Comparison of ENCODE assay signal across 8 cellular contexts in genomic region chr1:25245809-25246599, GRCh38.
DNase-seq lines count a peak whose midpoint lies in the region; ATAC-seq and TF ChIP-seq lines count a peak whose summit lies in the region.

No MANE protein-coding gene starts in this region.

- H3K27ac Mint-ChIP-seq in stimulated activated naive CD8-positive, alpha-beta T cell treated with anti-CD3 and anti-CD28 coated beads, Interleukin-15, amount 100 ng/mL, for 72 hours: peak overlapping the region; percentile 80 to 100

- H3K4me3 ChIP-seq in KMS-11 (IDR thresholded peaks at IDR 0.05; ENCODE audit: insufficient read depth, low read depth, low read length): peak overlapping the region; percentile 83

- TF ChIP-seq CTCF in KMS-11 (conservative IDR thresholded peaks at IDR 0.05; ENCODE audit: low read depth, low read length): no peak

- peaks cover 54% of the 10 kb centered on the region for H3K4me1 ChIP-seq in KMS-11 (ENCODE audit: low read depth, poor library complexity, severe bottlenecking)

- peak overlapping the region; percentile 95; the same call in 1 of the 2 replicates for H3K9ac ChIP-seq in KMS-11

- H3K27ac ChIP-seq in KMS-11: peak overlapping the region; percentile 91; the same call in 1 of the 2 replicates

- H3K36me3 ChIP-seq in KMS-11 (ENCODE audit: insufficient read depth): peaks cover 36% of the 10 kb centered on the region

- peak; percentile 36 for ATAC-seq in stimulated activated naive CD8-positive, alpha-beta T cell treated with anti-CD3 and anti-CD28 coated beads, Interleukin-15, amount 100 ng/mL, for 72 hours
- no peak for ATAC-seq in GM21447 (IDR thresholded peaks at IDR 0.05; ENCODE audit: unreplicated experiment)
- ATAC-seq in HG03378 (IDR thresholded peaks at IDR 0.05; ENCODE audit: unreplicated experiment): no peak
- ATAC-seq in GM18909 (IDR thresholded peaks at IDR 0.05; ENCODE audit: poor library complexity, unreplicated experiment): no peak

- peaks cover 52% of the 10 kb centered on the region for H3K79me2 ChIP-seq in KMS-11 (ENCODE audit: insufficient read depth, low read depth)

- peaks cover 66% of the 10 kb centered on the region for H3K4me1 Mint-ChIP-seq in stimulated activated naive CD8-positive, alpha-beta T cell treated with anti-CD3 and anti-CD28 coated beads, Interleukin-15, amount 100 ng/mL, for 72 hours

- H3K27me3 ChIP-seq in KMS-11 (ENCODE audit: insufficient read depth, low read depth): no peaks in the 10 kb centered on the region

- peak overlapping the region; percentile 94 for H3K4me2 ChIP-seq in KMS-11

- peak; percentile 71 for DNase-seq in ELR (ENCODE audit: low read depth)
- peak; percentile 70 for DNase-seq in amniotic epithelial cell (ENCODE audit: low read depth)
- DNase-seq in iPS-NIHi7 (ENCODE audit: extremely low spot score): peak; percentile 15
- DNase-seq in stimulated activated naive CD8-positive, alpha-beta T cell treated with anti-CD3 and anti-CD28 coated beads, Interleukin-15, amount 100 ng/mL, for 72 hours: no peak

- peaks cover 16% of the 10 kb centered on the region; the same call in 1 of the 2 replicates for H4K20me1 ChIP-seq in KMS-11 (ENCODE audit: insufficient read depth)

- H3K9me3 Mint-ChIP-seq in stimulated activated naive CD8-positive, alpha-beta T cell treated with anti-CD3 and anti-CD28 coated beads, Interleukin-15, amount 100 ng/mL, for 72 hours: no peaks in the 10 kb centered on the region

- peak overlapping the region; percentile 87 to 97 for H3K4me3 Mint-ChIP-seq in stimulated activated naive CD8-positive, alpha-beta T cell treated with anti-CD3 and anti-CD28 coated beads, Interleukin-15, amount 100 ng/mL, for 72 hours

- H3K27me3 Mint-ChIP-seq in stimulated activated naive CD8-positive, alpha-beta T cell treated with anti-CD3 and anti-CD28 coated beads, Interleukin-15, amount 100 ng/mL, for 72 hours: no peaks in the 10 kb centered on the region

- H2AFZ ChIP-seq in KMS-11 (ENCODE audit: low read depth): no peak overlapping the region

Comparison
In these comparisons a context has a peak if more than half of its experiments do, and no peak if none do; other contexts are left out.
1. DNase-seq: peak in ELR (single experiment), amniotic epithelial cell (single experiment) and iPS-NIHi7 (single experiment); none in stimulated activated naive CD8-positive, alpha-beta T cell treated with anti-CD3 and anti-CD28 coated beads, Interleukin-15, amount 100 ng/mL, for 72 hours (0 of 2).